In the genomic region with DNA sequence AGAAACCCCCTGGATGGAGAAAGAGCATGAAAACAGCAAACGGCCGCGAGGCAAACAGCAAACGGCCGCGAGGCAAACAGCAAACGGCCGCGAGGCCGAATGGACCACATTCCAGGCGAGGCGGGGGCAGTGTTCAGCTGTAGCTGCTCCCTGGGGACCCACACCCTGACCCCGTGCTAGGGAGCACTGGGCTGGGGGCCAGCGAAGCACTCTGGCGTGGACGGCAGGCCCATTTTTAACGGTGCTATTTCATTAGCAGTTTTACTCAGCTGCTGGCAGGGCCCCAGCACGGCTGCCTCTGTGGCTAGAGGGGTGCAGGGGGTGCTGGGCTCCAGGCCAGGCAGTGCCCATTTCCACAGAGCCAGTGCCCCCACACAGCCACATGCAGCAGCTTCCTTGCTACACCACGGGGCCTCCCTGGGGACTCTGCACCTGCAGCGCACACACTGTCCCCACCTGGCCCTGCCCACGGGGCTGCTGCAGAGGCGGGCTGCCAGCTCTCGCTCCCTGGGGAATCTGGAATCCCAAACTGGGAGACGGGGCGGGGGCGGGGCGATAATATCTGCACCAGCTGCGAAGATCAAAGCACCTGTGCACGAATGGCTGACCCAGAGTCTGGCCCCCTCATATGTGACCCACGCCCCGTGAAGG, we compare ENCODE assay signal across 1 cellular context.
A peak's percentile ranks its signal among the peaks of the same experiment; 100 is the strongest.
TF ChIP-seq lines count a peak whose summit lies in the region.

No MANE protein-coding gene starts in this region.

TF ChIP-seq in HepG2, 621 proteins besides CTCF, POLR2A, EP300 and RAD21 (continued from another document and continues in another):
- TF ChIP-seq ZHX1 (CRISPR knock-in tag; IDR thresholded peaks at IDR 0.05; ENCODE audit: low read depth) (no peak), ZNF343 (CRISPR knock-in tag; IDR thresholded peaks at IDR 0.05) (no peak), GMEB2 (CRISPR knock-in tag; IDR thresholded peaks at IDR 0.05; ENCODE audit: low read depth) (no peak), HMG20A (CRISPR knock-in tag; IDR thresholded peaks at IDR 0.05; ENCODE audit: borderline replicate concordance) (no peak), FUBP1 (CRISPR knock-in tag; IDR thresholded peaks at IDR 0.05; ENCODE audit: borderline replicate concordance) (no peak), KDM2A (CRISPR knock-in tag; IDR thresholded peaks at IDR 0.05; ENCODE audit: borderline replicate concordance, low read depth) (0 out of 2 replicates have a peak, but pooled peaks have one; percentile 12), ZNF446 (CRISPR knock-in tag; IDR thresholded peaks at IDR 0.05) (no peak), WIZ (CRISPR knock-in tag; IDR thresholded peaks at IDR 0.05) (no peak), ZNF816 (CRISPR knock-in tag; IDR thresholded peaks at IDR 0.05; ENCODE audit: borderline replicate concordance) (no peak), MTA1 (CRISPR knock-in tag; IDR thresholded peaks at IDR 0.05; ENCODE audit: borderline replicate concordance) (0 out of 2 replicates have a peak, but pooled peaks have one; percentile 60), ZBTB46 (CRISPR knock-in tag; IDR thresholded peaks at IDR 0.05; ENCODE audit: borderline replicate concordance) (no peak), ZNF580 (CRISPR knock-in tag; IDR thresholded peaks at IDR 0.05; ENCODE audit: borderline replicate concordance, low read depth) (no peak), ZNF407 (CRISPR knock-in tag; IDR thresholded peaks at IDR 0.05; ENCODE audit: not compliant biosample characterization) (no peak), SMAD1 (CRISPR knock-in tag; IDR thresholded peaks at IDR 0.05; ENCODE audit: borderline replicate concordance, low read depth) (no peak), ZNF777 (CRISPR knock-in tag; IDR thresholded peaks at IDR 0.05) (no peak), ZNF362 (CRISPR knock-in tag; IDR thresholded peaks at IDR 0.05; ENCODE audit: borderline replicate concordance) (no peak), SAFB2 (CRISPR knock-in tag; IDR thresholded peaks at IDR 0.05; ENCODE audit: borderline replicate concordance, low read depth) (no peak), ZNF776 (CRISPR knock-in tag; IDR thresholded peaks at IDR 0.05) (no peak), ZSCAN25 (CRISPR knock-in tag; IDR thresholded peaks at IDR 0.05) (no peak), CCAR2 (optimal IDR thresholded peaks at IDR 0.05; ENCODE audit: low read depth, low read length) (no peak), GTF2F1 (IDR thresholded peaks at IDR 0.05; ENCODE audit: low read length) (no peak), ZNF770 (CRISPR knock-in tag; IDR thresholded peaks at IDR 0.05) (no peak), CEBPG (CRISPR knock-in tag; IDR thresholded peaks at IDR 0.05) (no peak), IRF9 (CRISPR knock-in tag; IDR thresholded peaks at IDR 0.05; ENCODE audit: borderline replicate concordance) (no peak), ZNF275 (CRISPR knock-in tag; IDR thresholded peaks at IDR 0.05; ENCODE audit: borderline replicate concordance) (no peak), TRIM24 (CRISPR knock-in tag; IDR thresholded peaks at IDR 0.05) (0 out of 2 replicates have a peak, but pooled peaks have one; percentile 18), HNF4G (IDR thresholded peaks at IDR 0.05; ENCODE audit: borderline replicate concordance, low read depth, low read length) (no peak), HNF4G (CRISPR knock-in tag; IDR thresholded peaks at IDR 0.05; ENCODE audit: borderline replicate concordance, low read depth) (no peak)
